1 cellular context compared by ENCODE assay signal in the genomic region with DNA sequence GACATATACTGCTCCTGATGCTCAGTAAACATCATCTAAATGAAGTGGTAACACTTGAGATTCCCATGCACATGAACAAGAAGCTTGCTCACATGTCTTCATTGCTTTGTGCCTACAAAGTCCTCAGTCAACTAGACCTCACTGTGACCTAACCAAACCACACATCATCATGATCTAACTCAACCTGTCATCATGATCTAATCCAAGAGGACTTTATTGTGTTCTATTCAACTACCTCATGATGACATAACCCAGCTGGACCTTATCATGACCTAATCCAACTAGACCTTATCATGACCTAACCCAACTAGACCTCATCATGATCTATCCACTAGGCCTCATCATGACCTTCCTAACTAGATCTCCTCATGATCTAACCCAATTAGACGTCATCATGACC.
A peak's percentile ranks its signal among the peaks of the same experiment; 100 is the strongest.
TF ChIP-seq lines count a peak whose summit lies in the region.

No MANE protein-coding gene starts in this region.

TF ChIP-seq in HEK293, 187 proteins besides CTCF, POLR2A, EP300 and RAD21 (continued from another document and continues in another):
- TF ChIP-seq ZNF18 (tag by site-specific recombination; IDR thresholded peaks at IDR 0.05) (no peak), ZFHX2 (tag by site-specific recombination; conservative IDR thresholded peaks at IDR 0.05) (no peak), ZNF560 (tag by site-specific recombination; IDR thresholded peaks at IDR 0.05; ENCODE audit: borderline replicate concordance) (no peak), ZBTB20 (tag by site-specific recombination; IDR thresholded peaks at IDR 0.05) (no peak), BCL11B (tag by site-specific recombination; IDR thresholded peaks at IDR 0.05; ENCODE audit: low read depth) (no peak), ZNF621 (tag by site-specific recombination; IDR thresholded peaks at IDR 0.05) (no peak), FEZF1 (tag by site-specific recombination; IDR thresholded peaks at IDR 0.05) (peak; percentile 43; the same call in 1 of the 2 replicates), ZBTB6 (tag by site-specific recombination; IDR thresholded peaks at IDR 0.05) (no peak), ZNF362 (tag by site-specific recombination; IDR thresholded peaks at IDR 0.05) (no peak), ZNF707 (tag by site-specific recombination; IDR thresholded peaks at IDR 0.05) (no peak), ZNF785 (tag by site-specific recombination; IDR thresholded peaks at IDR 0.05) (no peak), KLF9 (tag by site-specific recombination; IDR thresholded peaks at IDR 0.05; ENCODE audit: low read depth) (no peak), WT1 (tag by site-specific recombination; IDR thresholded peaks at IDR 0.05) (no peak), ZNF26 (tag by site-specific recombination; IDR thresholded peaks at IDR 0.05) (no peak), ZNF174 (tag by site-specific recombination; IDR thresholded peaks at IDR 0.05) (no peak), ZFP41 (tag by site-specific recombination; IDR thresholded peaks at IDR 0.05; ENCODE audit: borderline replicate concordance) (no peak), ZNF394 (tag by site-specific recombination; IDR thresholded peaks at IDR 0.05; ENCODE audit: borderline replicate concordance) (peak; percentile 69; the same call in 1 of the 2 replicates), REST (tag by site-specific recombination; IDR thresholded peaks at IDR 0.05) (no peak), ZNF16 (tag by site-specific recombination; IDR thresholded peaks at IDR 0.05; ENCODE audit: low read depth) (no peak), KLF10 (tag by site-specific recombination; IDR thresholded peaks at IDR 0.05) (no peak), ZNF629 (tag by site-specific recombination; IDR thresholded peaks at IDR 0.05) (peak; percentile 98), PRDM10 (tag by site-specific recombination; IDR thresholded peaks at IDR 0.05) (no peak), ZNF639 (tag by site-specific recombination; IDR thresholded peaks at IDR 0.05) (peak; percentile 94), ZNF514 (tag by site-specific recombination; IDR thresholded peaks at IDR 0.05) (no peak), ZSCAN30 (tag by site-specific recombination; IDR thresholded peaks at IDR 0.05) (no peak), GLI2 (tag by site-specific recombination; IDR thresholded peaks at IDR 0.05; ENCODE audit: borderline replicate concordance, low read depth) (peak; percentile 37; the same call in 1 of the 2 replicates), ZNF391 (tag by site-specific recombination; IDR thresholded peaks at IDR 0.05; ENCODE audit: borderline replicate concordance, low read depth) (no peak; the same call in 1 of the 2 replicates)
- TF ChIP-seq, protein P1, sequence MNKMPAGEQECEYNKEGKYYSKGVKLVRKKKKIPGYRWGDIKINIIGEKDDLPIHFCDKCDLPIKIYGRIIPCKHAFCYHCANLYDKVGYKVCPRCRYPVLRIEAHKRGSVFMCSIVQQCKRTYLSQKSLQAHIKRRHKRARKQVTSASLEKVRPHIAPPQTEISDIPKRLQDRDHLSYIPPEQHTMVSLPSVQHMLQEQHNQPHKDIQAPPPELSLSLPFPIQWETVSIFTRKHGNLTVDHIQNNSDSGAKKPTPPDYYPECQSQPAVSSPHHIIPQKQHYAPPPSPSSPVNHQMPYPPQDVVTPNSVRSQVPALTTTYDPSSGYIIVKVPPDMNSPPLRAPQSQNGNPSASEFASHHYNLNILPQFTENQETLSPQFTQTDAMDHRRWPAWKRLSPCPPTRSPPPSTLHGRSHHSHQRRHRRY (tag by site-specific recombination; IDR thresholded peaks at IDR 0.05), result no peak
- TF ChIP-seq, protein P2, sequence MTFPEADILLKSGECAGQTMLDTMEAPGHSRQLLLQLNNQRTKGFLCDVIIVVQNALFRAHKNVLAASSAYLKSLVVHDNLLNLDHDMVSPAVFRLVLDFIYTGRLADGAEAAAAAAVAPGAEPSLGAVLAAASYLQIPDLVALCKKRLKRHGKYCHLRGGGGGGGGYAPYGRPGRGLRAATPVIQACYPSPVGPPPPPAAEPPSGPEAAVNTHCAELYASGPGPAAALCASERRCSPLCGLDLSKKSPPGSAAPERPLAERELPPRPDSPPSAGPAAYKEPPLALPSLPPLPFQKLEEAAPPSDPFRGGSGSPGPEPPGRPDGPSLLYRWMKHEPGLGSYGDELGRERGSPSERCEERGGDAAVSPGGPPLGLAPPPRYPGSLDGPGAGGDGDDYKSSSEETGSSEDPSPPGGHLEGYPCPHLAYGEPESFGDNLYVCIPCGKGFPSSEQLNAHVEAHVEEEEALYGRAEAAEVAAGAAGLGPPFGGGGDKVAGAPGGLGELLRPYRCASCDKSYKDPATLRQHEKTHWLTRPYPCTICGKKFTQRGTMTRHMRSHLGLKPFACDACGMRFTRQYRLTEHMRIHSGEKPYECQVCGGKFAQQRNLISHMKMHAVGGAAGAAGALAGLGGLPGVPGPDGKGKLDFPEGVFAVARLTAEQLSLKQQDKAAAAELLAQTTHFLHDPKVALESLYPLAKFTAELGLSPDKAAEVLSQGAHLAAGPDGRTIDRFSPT (tag by site-specific recombination; IDR thresholded peaks at IDR 0.05), result peak; percentile 95
- TF ChIP-seq, protein P3, sequence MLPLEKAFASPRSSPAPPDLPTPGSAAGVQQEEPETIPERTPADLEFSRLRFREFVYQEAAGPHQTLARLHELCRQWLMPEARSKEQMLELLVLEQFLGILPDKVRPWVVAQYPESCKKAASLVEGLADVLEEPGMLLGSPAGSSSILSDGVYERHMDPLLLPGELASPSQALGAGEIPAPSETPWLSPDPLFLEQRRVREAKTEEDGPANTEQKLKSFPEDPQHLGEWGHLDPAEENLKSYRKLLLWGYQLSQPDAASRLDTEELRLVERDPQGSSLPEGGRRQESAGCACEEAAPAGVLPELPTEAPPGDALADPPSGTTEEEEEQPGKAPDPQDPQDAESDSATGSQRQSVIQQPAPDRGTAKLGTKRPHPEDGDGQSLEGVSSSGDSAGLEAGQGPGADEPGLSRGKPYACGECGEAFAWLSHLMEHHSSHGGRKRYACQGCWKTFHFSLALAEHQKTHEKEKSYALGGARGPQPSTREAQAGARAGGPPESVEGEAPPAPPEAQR (tag by site-specific recombination; IDR thresholded peaks at IDR 0.05), result no peak
- TF ChIP-seq, protein P4, sequence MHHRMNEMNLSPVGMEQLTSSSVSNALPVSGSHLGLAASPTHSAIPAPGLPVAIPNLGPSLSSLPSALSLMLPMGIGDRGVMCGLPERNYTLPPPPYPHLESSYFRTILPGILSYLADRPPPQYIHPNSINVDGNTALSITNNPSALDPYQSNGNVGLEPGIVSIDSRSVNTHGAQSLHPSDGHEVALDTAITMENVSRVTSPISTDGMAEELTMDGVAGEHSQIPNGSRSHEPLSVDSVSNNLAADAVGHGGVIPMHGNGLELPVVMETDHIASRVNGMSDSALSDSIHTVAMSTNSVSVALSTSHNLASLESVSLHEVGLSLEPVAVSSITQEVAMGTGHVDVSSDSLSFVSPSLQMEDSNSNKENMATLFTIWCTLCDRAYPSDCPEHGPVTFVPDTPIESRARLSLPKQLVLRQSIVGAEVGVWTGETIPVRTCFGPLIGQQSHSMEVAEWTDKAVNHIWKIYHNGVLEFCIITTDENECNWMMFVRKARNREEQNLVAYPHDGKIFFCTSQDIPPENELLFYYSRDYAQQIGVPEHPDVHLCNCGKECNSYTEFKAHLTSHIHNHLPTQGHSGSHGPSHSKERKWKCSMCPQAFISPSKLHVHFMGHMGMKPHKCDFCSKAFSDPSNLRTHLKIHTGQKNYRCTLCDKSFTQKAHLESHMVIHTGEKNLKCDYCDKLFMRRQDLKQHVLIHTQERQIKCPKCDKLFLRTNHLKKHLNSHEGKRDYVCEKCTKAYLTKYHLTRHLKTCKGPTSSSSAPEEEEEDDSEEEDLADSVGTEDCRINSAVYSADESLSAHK (tag by site-specific recombination; IDR thresholded peaks at IDR 0.05), result no peak
